In genomic region chr6:6516643-6517042, GRCh38 we compare ENCODE assay signal across 15 cellular contexts.
DNase-seq lines count a peak whose midpoint lies in the region; ATAC-seq and TF ChIP-seq lines count a peak whose summit lies in the region.
"Had no signal": no experiment of that assay in that cellular context is flagged by ENCODE, and none has a peak within 500 bp of the region (broad histone marks: within the 10 kb centered on the region; RNA-seq: fewer than 3 reads in every experiment).

No MANE protein-coding gene starts in this region.

- H3K4me3 ChIP-seq in gastroesophageal sphincter = no peak overlapping the region
- H3K4me3 ChIP-seq: esophagus squamous epithelium, sigmoid colon had no signal

- peak overlapping the region; percentile 46 for H3K27ac Mint-ChIP-seq in activated naive CD4-positive, alpha-beta T cell treated with anti-CD3 and anti-CD28 coated beads for 36 hours
- peak overlapping the region; percentile 29 for H3K27ac Mint-ChIP-seq in T-helper 17 cell
- H3K27ac Mint-ChIP-seq in stimulated activated effector memory CD8-positive, alpha-beta T cell treated with anti-CD3 and anti-CD28 coated beads, Interleukin-12 subunit alpha, Interleukin-12 subunit beta, amount 100 ng/mL, for 72 hours = no peak overlapping the region
- H3K27ac Mint-ChIP-seq: activated CD4-positive, alpha-beta T cell treated with anti-CD3 and anti-CD28 coated beads, Interleukin-2, amount 10 ng/mL, durations not matched to agents 24 days and 14 days had no signal

- H3K27me3 ChIP-seq in gastroesophageal sphincter = peaks cover 11% of the 10 kb centered on the region
- H3K27me3 ChIP-seq: brain microvascular endothelial cell, sigmoid colon had no signal

- H3K4me1 Mint-ChIP-seq in activated naive CD4-positive, alpha-beta T cell treated with anti-CD3 and anti-CD28 coated beads for 36 hours (ENCODE audit: low read depth) = peaks cover 23% of the 10 kb centered on the region
- H3K4me1 Mint-ChIP-seq in T-helper 17 cell = peaks cover 11% of the 10 kb centered on the region
- H3K4me1 Mint-ChIP-seq in stimulated activated effector memory CD8-positive, alpha-beta T cell treated with anti-CD3 and anti-CD28 coated beads, Interleukin-12 subunit alpha, Interleukin-12 subunit beta, amount 100 ng/mL, for 72 hours = peaks cover 18% of the 10 kb centered on the region

- WGBS in gastroesophageal sphincter (ENCODE audit: low coverage in 1 of 2), 2 donors = 45 to 60% methylated on average over 2 to 6 of the region's 6 CpGs

- no peak for TF ChIP-seq POLR2A in gastroesophageal sphincter (IDR thresholded peaks at IDR 0.05)

- no peaks in the 10 kb centered on the region for H3K4me1 ChIP-seq in gastroesophageal sphincter
- H3K4me1 ChIP-seq: esophagus squamous epithelium, sigmoid colon had no signal

- H3K36me3 ChIP-seq in gastroesophageal sphincter = no peaks in the 10 kb centered on the region
- H3K36me3 ChIP-seq: brain microvascular endothelial cell, esophagus squamous epithelium, sigmoid colon had no signal

- peak; percentile 42 for DNase-seq in activated naive CD4-positive, alpha-beta T cell treated with anti-CD3 and anti-CD28 coated beads for 36 hours
- no peak for DNase-seq in activated naive CD4-positive, alpha-beta T cell treated with Interleukin-2 at 50 U/mL for 16 hours
- DNase-seq in T-helper 17 cell (no peak), NCI-H345 treated with DMSO at 0.1 percent for 48 hours (lab: John Stamatoyannopoulos, UW; ENCODE audit: unreplicated experiment) (no peak), NCI-H1694 treated with DMSO at 0.1 percent for 48 hours (lab: John Stamatoyannopoulos, UW) (no peak)
- no peak for DNase-seq in stimulated activated effector memory CD8-positive, alpha-beta T cell treated with anti-CD3 and anti-CD28 coated beads, Interleukin-12 subunit alpha, Interleukin-12 subunit beta, amount 100 ng/mL, for 72 hours (ENCODE audit: low spot score in 2 of 2)
- DNase-seq: activated CD4-positive, alpha-beta T cell treated with anti-CD3 and anti-CD28 coated beads, Interleukin-2, amount 10 ng/mL, durations not matched to agents 24 days and 14 days; brain microvascular endothelial cell; esophagus squamous epithelium; GDM1; NCI-H510A treated with DMSO at 0.1 percent for 48 hours; sigmoid colon had no signal

- H3K4me3 Mint-ChIP-seq in activated naive CD4-positive, alpha-beta T cell treated with anti-CD3 and anti-CD28 coated beads for 36 hours = no peak overlapping the region
- H3K4me3 Mint-ChIP-seq in T-helper 17 cell = peak overlapping the region; percentile 80
- no peak overlapping the region for H3K4me3 Mint-ChIP-seq in stimulated activated effector memory CD8-positive, alpha-beta T cell treated with anti-CD3 and anti-CD28 coated beads, Interleukin-12 subunit alpha, Interleukin-12 subunit beta, amount 100 ng/mL, for 72 hours
- H3K4me3 Mint-ChIP-seq: activated CD4-positive, alpha-beta T cell treated with anti-CD3 and anti-CD28 coated beads, Interleukin-2, amount 10 ng/mL, durations not matched to agents 24 days and 14 days had no signal

- ATAC-seq in T-helper 17 cell = peak; percentile 27
- peak; percentile 79 for ATAC-seq in gastroesophageal sphincter
- ATAC-seq in stimulated activated effector memory CD8-positive, alpha-beta T cell treated with anti-CD3 and anti-CD28 coated beads, Interleukin-12 subunit alpha, Interleukin-12 subunit beta, amount 100 ng/mL, for 72 hours = peak; percentile 17
- ATAC-seq in GM21737 (IDR thresholded peaks at IDR 0.05; ENCODE audit: unreplicated experiment) = no peak
- ATAC-seq: HCT116 had no signal

- H3K36me3 Mint-ChIP-seq in activated naive CD4-positive, alpha-beta T cell treated with anti-CD3 and anti-CD28 coated beads for 36 hours (ENCODE audit: low read depth) = no peaks in the 10 kb centered on the region
- H3K36me3 Mint-ChIP-seq in T-helper 17 cell (ENCODE audit: low read depth) = peaks cover 4% of the 10 kb centered on the region
- H3K36me3 Mint-ChIP-seq in stimulated activated effector memory CD8-positive, alpha-beta T cell treated with anti-CD3 and anti-CD28 coated beads, Interleukin-12 subunit alpha, Interleukin-12 subunit beta, amount 100 ng/mL, for 72 hours = no peaks in the 10 kb centered on the region

- H3K27ac ChIP-seq in gastroesophageal sphincter = no peak overlapping the region
- H3K27ac ChIP-seq: brain microvascular endothelial cell, esophagus squamous epithelium, sigmoid colon had no signal

- H3K9me3 Mint-ChIP-seq in activated naive CD4-positive, alpha-beta T cell treated with anti-CD3 and anti-CD28 coated beads for 36 hours = no peaks in the 10 kb centered on the region
- H3K9me3 Mint-ChIP-seq in stimulated activated effector memory CD8-positive, alpha-beta T cell treated with anti-CD3 and anti-CD28 coated beads, Interleukin-12 subunit alpha, Interleukin-12 subunit beta, amount 100 ng/mL, for 72 hours = no peaks in the 10 kb centered on the region
- H3K9me3 Mint-ChIP-seq: activated CD4-positive, alpha-beta T cell treated with anti-CD3 and anti-CD28 coated beads, Interleukin-2, amount 10 ng/mL, durations not matched to agents 24 days and 14 days had no signal

- H3K9me3 ChIP-seq in T-helper 17 cell (ENCODE audit: control insufficient read depth, low read length, poor library complexity, severe bottlenecking) (no peaks in the 10 kb centered on the region), gastroesophageal sphincter (no peaks in the 10 kb centered on the region)
- H3K9me3 ChIP-seq: esophagus squamous epithelium, sigmoid colon had no signal

- CTCF ChIA-PET in activated naive CD4-positive, alpha-beta T cell treated with anti-CD3 and anti-CD28 coated beads for 36 hours (lab: Charles Lee) = interaction anchor here (0.6 to 1.0 kb wide), 3 partner anchors 10 to 30 kb away, joined by 3 to 4 read pairs (median 4); no protein-coding TSS in a partner anchor

- TF ChIP-seq CTCF in gastroesophageal sphincter (IDR thresholded peaks at IDR 0.05) = no peak

- no peak for TF ChIP-seq EP300 in gastroesophageal sphincter (IDR thresholded peaks at IDR 0.05)

- intact Hi-C loops in activated naive CD4-positive, alpha-beta T cell treated with anti-CD3 and anti-CD28 coated beads for 36 hours (cut with micrococcal nuclease) = loop anchor here (2.0 to 5.0 kb wide), 3 partner anchors 44 to 1879 kb away; no protein-coding TSS in a partner anchor

- peaks cover 70% of the 10 kb centered on the region for H3K27me3 Mint-ChIP-seq in activated naive CD4-positive, alpha-beta T cell treated with anti-CD3 and anti-CD28 coated beads for 36 hours (ENCODE audit: low read depth)
- peaks cover 76% of the 10 kb centered on the region for H3K27me3 Mint-ChIP-seq in T-helper 17 cell
